In genomic region chr1:27971674-27972073, GRCh38 we compare ENCODE assay signal across 11 cellular contexts. TPM values are rescaled to one million over a fixed set of nuclear protein-coding genes. Genes with fewer than 3 reads are reported as not detected.
DNase-seq lines count a peak whose midpoint lies in the region; ATAC-seq and TF ChIP-seq lines count a peak whose summit lies in the region.
"Had no signal": no experiment of that assay in that cellular context is flagged by ENCODE, and none has a peak within 500 bp of the region (broad histone marks: within the 10 kb centered on the region; RNA-seq: fewer than 3 reads in every experiment).

No MANE protein-coding gene starts in this region.

- peaks cover 56% of the 10 kb centered on the region for H3K36me3 Mint-ChIP-seq in CD8-positive, alpha-beta T cell

- POLR2A ChIA-PET in CD8-positive, alpha-beta T cell (lab: Charles Lee), result interaction anchor here (1.2 kb wide), 1 partner anchor 12 kb away, joined by 6 read pairs; the partner anchor contains the start of gene XKR8

- TF ChIP-seq POLR2A in GM18505 (IDR thresholded peaks at IDR 0.05; ENCODE audit: borderline replicate concordance, extremely low read depth, insufficient read depth, insufficient read length), result no peak

- no peak for TF ChIP-seq CTCF in 22Rv1 (IDR thresholded peaks at IDR 0.05)
- no peak for TF ChIP-seq CTCF in left ventricle myocardium inferior (IDR thresholded peaks at IDR 0.05; ENCODE audit: borderline replicate concordance)
- no peak for TF ChIP-seq CTCF in CD8-positive, alpha-beta T cell (IDR thresholded peaks at IDR 0.05)

- H3K4me3 Mint-ChIP-seq in CD8-positive, alpha-beta T cell, result no peak overlapping the region

- H3K27me3 Mint-ChIP-seq in CD8-positive, alpha-beta T cell (ENCODE audit: low read depth), result no peaks in the 10 kb centered on the region

- peaks cover 41% of the 10 kb centered on the region for H3K4me1 ChIP-seq in SJSA1 (replicated peaks)
- peaks cover 32% of the 10 kb centered on the region for H3K4me1 ChIP-seq in left ventricle myocardium inferior
- no peaks in the 10 kb centered on the region for H3K4me1 ChIP-seq in CD8-positive, alpha-beta T cell (ENCODE audit: insufficient read depth, low read length)
- H3K4me1 ChIP-seq: upper lobe of right lung had no signal

- no peaks in the 10 kb centered on the region for H3K9me3 Mint-ChIP-seq in CD8-positive, alpha-beta T cell

- H3K4me1 Mint-ChIP-seq in CD8-positive, alpha-beta T cell (ENCODE audit: low read depth), result peaks cover 9% of the 10 kb centered on the region

- CTCF ChIA-PET in CD8-positive, alpha-beta T cell (lab: Charles Lee), result interaction anchor here (0.9 to 1.3 kb wide), 4 partner anchors 9 to 115 kb away, joined by 3 to 4 read pairs (median 3); no protein-coding TSS in a partner anchor

- ATAC-seq in GM18505 (IDR thresholded peaks at IDR 0.05; ENCODE audit: unreplicated experiment), result no peak
- no peak for ATAC-seq in HG02610 (IDR thresholded peaks at IDR 0.05; ENCODE audit: unreplicated experiment)
- ATAC-seq in CD8-positive, alpha-beta T cell, result no peak
- ATAC-seq in GM18907 (IDR thresholded peaks at IDR 0.05; ENCODE audit: unreplicated experiment), result no peak
- ATAC-seq: upper lobe of right lung had no signal

- H3K9me3 ChIP-seq in SJSA1 (replicated peaks), result no peaks in the 10 kb centered on the region
- H3K9me3 ChIP-seq in left ventricle myocardium inferior (replicated peaks), result no peaks in the 10 kb centered on the region
- H3K9me3 ChIP-seq in CD8-positive, alpha-beta T cell (ENCODE audit: low read length), result no peaks in the 10 kb centered on the region
- H3K9me3 ChIP-seq: upper lobe of right lung had no signal

- intact Hi-C loops in left ventricle myocardium inferior (cut with micrococcal nuclease), result no loop called here
- intact Hi-C loops in CD8-positive, alpha-beta T cell (cut with DNase I, micrococcal nuclease), result no loop called here

- peaks cover 51% of the 10 kb centered on the region for H3K36me3 ChIP-seq in SJSA1
- peaks cover 50% of the 10 kb centered on the region for H3K36me3 ChIP-seq in left ventricle myocardium inferior
- H3K36me3 ChIP-seq in CD8-positive, alpha-beta T cell (ENCODE audit: insufficient read depth, low read length), result peaks cover 5% of the 10 kb centered on the region

- H3K27ac Mint-ChIP-seq in CD8-positive, alpha-beta T cell, result no peak overlapping the region

- H3K27me3 ChIP-seq in SJSA1 (replicated peaks) (no peaks in the 10 kb centered on the region), left ventricle myocardium inferior (ENCODE audit: low read depth) (no peaks in the 10 kb centered on the region)
- H3K27me3 ChIP-seq in CD8-positive, alpha-beta T cell (ENCODE audit: insufficient read depth, low read length), result no peaks in the 10 kb centered on the region
- H3K27me3 ChIP-seq: upper lobe of right lung had no signal

- no peak overlapping the region for H3K4me3 ChIP-seq in SJSA1
- no peak overlapping the region for H3K4me3 ChIP-seq in left ventricle myocardium inferior
- no peak overlapping the region for H3K4me3 ChIP-seq in CD8-positive, alpha-beta T cell (ENCODE audit: low read depth, low read length)
- H3K4me3 ChIP-seq: upper lobe of right lung had no signal

- H3K27ac ChIP-seq in 22Rv1 (0 out of 2 replicates have a peak overlapping the region, but pooled peaks have one; percentile 20), SJSA1 (peak overlapping the region; percentile 51; the same call in 1 of the 2 replicates), left ventricle myocardium inferior (replicated peaks) (peak overlapping the region; percentile 51)
- no peak overlapping the region for H3K27ac ChIP-seq in CD8-positive, alpha-beta T cell (ENCODE audit: low read depth, low read length)

- peak; percentile 62 for DNase-seq in LHCN-M2 (ENCODE audit: low read depth)
- peak in 1 of 2 experiments; percentile 19 for DNase-seq in SJSA1 (ENCODE audit: low read depth in 1 of 2, low spot score in 2 of 2)
- DNase-seq in left ventricle myocardium inferior, result no peak
- DNase-seq in CD8-positive, alpha-beta T cell, result no peak
- DNase-seq: AML-193, amniotic stem cell, upper lobe of right lung had no signal

RNA-seq across cellular contexts. Expression of gene XKR8, which starts 11.9 kb away (rescaled TPM):
- total RNA-seq in LHCN-M2 (2014; rRNA removed) (6.1 and 6.5 TPM in 2 replicates), left ventricle myocardium inferior (4.8 TPM)
- 4.8 TPM for polyA plus RNA-seq in LHCN-M2 (2012)
- 2.9 and 4.9 TPM in 2 replicates for total RNA-seq in SJSA1 (2014; rRNA removed; shearing (Covaris generic))
- 1 to 10 TPM; 6.1 to 7.3 TPM for total RNA-seq in CD8-positive, alpha-beta T cell

RNA-seq across cellular contexts. Expression of gene SMPDL3B, which starts 36.9 kb away (rescaled TPM):
- total RNA-seq in LHCN-M2 (2014; rRNA removed) (not detected in 2 replicates), left ventricle myocardium inferior (not detected)
- polyA plus RNA-seq in LHCN-M2 (2012), result not detected
- 0.11 TPM in 1 of 2 replicates, not detected in the other for total RNA-seq in SJSA1 (2014; rRNA removed; shearing (Covaris generic))
- total RNA-seq in CD8-positive, alpha-beta T cell, result not detected

RNA-seq across cellular contexts. Expression of gene RPA2, which starts 57.3 kb away (rescaled TPM):
- total RNA-seq in LHCN-M2 (2014; rRNA removed) (72.9 and 79.7 TPM in 2 replicates), left ventricle myocardium inferior (21.2 TPM)
- 35.5 TPM for polyA plus RNA-seq in LHCN-M2 (2012)
- 61.3 and 63.6 TPM in 2 replicates for total RNA-seq in SJSA1 (2014; rRNA removed; shearing (Covaris generic))
- 10 to 100 TPM; 10.7 to 12.5 TPM for total RNA-seq in CD8-positive, alpha-beta T cell
